ENCODE assay signal across 27 cellular contexts in genomic region chr4:7820031-7820825, GRCh38.
DNase-seq lines count a peak whose midpoint lies in the region; ATAC-seq lines count a peak whose summit lies in the region.
"Had no signal": no experiment of that assay in that cellular context is flagged by ENCODE, and none has a peak within 500 bp of the region (broad histone marks: within the 10 kb centered on the region; RNA-seq: fewer than 3 reads in every experiment).

No MANE protein-coding gene starts in this region.

- no peaks in the 10 kb centered on the region for H3K27me3 Mint-ChIP-seq in central memory CD8-positive, alpha-beta T cell
- H3K27me3 Mint-ChIP-seq: activated CD4-positive, alpha-beta T cell treated with anti-CD3 and anti-CD28 coated beads for 36 hours; stimulated activated naive CD8-positive, alpha-beta T cell treated with anti-CD3 and anti-CD28 coated beads, Interleukin-15, Interleukin-2, amounts not matched to agents 100 ng/mL and 50 ng/mL, for 24 hours had no signal

- ATAC-seq in activated naive CD4-positive, alpha-beta T cell treated with anti-CD3 and anti-CD28 coated beads, Interleukin-2, amount 50 U/mL, for 72 hours: no peak
- ATAC-seq in central memory CD8-positive, alpha-beta T cell (replicated peaks; ENCODE audit: extremely low read depth, poor library complexity, severe bottlenecking): no peak
- ATAC-seq in HG02973 (IDR thresholded peaks at IDR 0.05; ENCODE audit: unreplicated experiment): no peak
- ATAC-seq in GM19467 (IDR thresholded peaks at IDR 0.05; ENCODE audit: unreplicated experiment): no peak
- ATAC-seq: activated CD4-positive, alpha-beta T cell treated with anti-CD3 and anti-CD28 coated beads for 36 hours; CD8-positive, alpha-beta T cell; left cardiac atrium; natural killer cell; right lobe of liver had no signal

- DNase-seq in activated naive CD4-positive, alpha-beta T cell treated with anti-CD3 and anti-CD28 coated beads, Interleukin-2, amount 50 U/mL, for 72 hours (ENCODE audit: low spot score in 2 of 2): no peak
- no peak for DNase-seq in activated naive CD4-positive, alpha-beta T cell treated with anti-CD3 and anti-CD28 coated beads, Interleukin-2, amount 50 U/mL, for 16 hours
- no peak for DNase-seq in central memory CD8-positive, alpha-beta T cell (ENCODE audit: low spot score in 2 of 2)
- peak; percentile 43 for DNase-seq in mesenteric fat pad (ENCODE audit: low spot score)
- peak; percentile 33 for DNase-seq in stromal cell of bone marrow (ENCODE audit: low read depth)
- no peak for DNase-seq in stimulated activated CD4-positive, alpha-beta T cell treated with anti-CD3 and anti-CD28 coated beads, Interleukin-1b, Interleukin-23, amount 100 ng/mL, for 48 hours
- DNase-seq: 8988T; activated CD4-positive, alpha-beta T cell treated with anti-CD3 and anti-CD28 coated beads for 36 hours; activated CD8-positive, alpha-beta memory T cell treated with anti-CD3 and anti-CD28 coated beads for 24 hours; activated gamma-delta T cell treated with Interleukin-2 at 50 U/mL for 16 hours; activated T-cell treated with anti-CD3 and anti-CD28 coated beads, Interleukin-2, amount 50 U/mL, for 1 hour; adrenal gland; CD8-positive, alpha-beta T cell; cortex of kidney; DMS53; GDM1; GOT3; left cardiac atrium; MV-4-11; natural killer cell; NCI-H146; NCI-H510A; ovary; right lobe of liver had no signal

- peak overlapping the region; percentile 34 to 85 for H3K27ac Mint-ChIP-seq in activated naive CD4-positive, alpha-beta T cell treated with anti-CD3 and anti-CD28 coated beads, Interleukin-2, amount 50 U/mL, for 72 hours
- H3K27ac Mint-ChIP-seq in central memory CD8-positive, alpha-beta T cell (ENCODE audit: low read depth): peak overlapping the region; percentile 71
- H3K27ac Mint-ChIP-seq: activated CD4-positive, alpha-beta T cell treated with anti-CD3 and anti-CD28 coated beads for 36 hours; CD8-positive, alpha-beta T cell; stimulated activated naive CD8-positive, alpha-beta T cell treated with anti-CD3 and anti-CD28 coated beads, Interleukin-15, Interleukin-2, amounts not matched to agents 100 ng/mL and 50 ng/mL, for 24 hours had no signal

- H3K9me3 Mint-ChIP-seq in activated naive CD4-positive, alpha-beta T cell treated with anti-CD3 and anti-CD28 coated beads, Interleukin-2, amount 50 U/mL, for 72 hours: no peaks in the 10 kb centered on the region
- no peaks in the 10 kb centered on the region for H3K9me3 Mint-ChIP-seq in central memory CD8-positive, alpha-beta T cell
- H3K9me3 Mint-ChIP-seq: CD8-positive, alpha-beta T cell; natural killer cell; stimulated activated naive CD8-positive, alpha-beta T cell treated with anti-CD3 and anti-CD28 coated beads, Interleukin-15, Interleukin-2, amounts not matched to agents 100 ng/mL and 50 ng/mL, for 24 hours had no signal

- no peak overlapping the region for H3K4me3 Mint-ChIP-seq in central memory CD8-positive, alpha-beta T cell
- H3K4me3 Mint-ChIP-seq: activated CD4-positive, alpha-beta T cell treated with anti-CD3 and anti-CD28 coated beads for 36 hours; CD8-positive, alpha-beta T cell; natural killer cell; stimulated activated naive CD8-positive, alpha-beta T cell treated with anti-CD3 and anti-CD28 coated beads, Interleukin-15, Interleukin-2, amounts not matched to agents 100 ng/mL and 50 ng/mL, for 24 hours had no signal

- H3K4me1 Mint-ChIP-seq in central memory CD8-positive, alpha-beta T cell: peaks cover 4% of the 10 kb centered on the region
- H3K4me1 Mint-ChIP-seq: natural killer cell had no signal

- H3K36me3 Mint-ChIP-seq in activated naive CD4-positive, alpha-beta T cell treated with anti-CD3 and anti-CD28 coated beads, Interleukin-2, amount 50 U/mL, for 72 hours: peaks cover 0 to 21% of the 10 kb centered on the region in 2 donors
- peaks cover 6% of the 10 kb centered on the region for H3K36me3 Mint-ChIP-seq in central memory CD8-positive, alpha-beta T cell (ENCODE audit: insufficient read depth)
- H3K36me3 Mint-ChIP-seq: natural killer cell had no signal

Comparison
In these comparisons a context has a peak if more than half of its experiments do, and no peak if none do; other contexts are left out.
1. DNase-seq: peak in mesenteric fat pad (single experiment) and stromal cell of bone marrow (single experiment); none in activated naive CD4-positive, alpha-beta T cell treated with anti-CD3 and anti-CD28 coated beads, Interleukin-2, amount 50 U/mL, for 72 hours (0 of 2), activated naive CD4-positive, alpha-beta T cell treated with anti-CD3 and anti-CD28 coated beads, Interleukin-2, amount 50 U/mL, for 16 hours (single experiment), central memory CD8-positive, alpha-beta T cell (0 of 2) and stimulated activated CD4-positive, alpha-beta T cell treated with anti-CD3 and anti-CD28 coated beads, Interleukin-1b, Interleukin-23, amount 100 ng/mL, for 48 hours (single experiment).